In the genomic region with DNA sequence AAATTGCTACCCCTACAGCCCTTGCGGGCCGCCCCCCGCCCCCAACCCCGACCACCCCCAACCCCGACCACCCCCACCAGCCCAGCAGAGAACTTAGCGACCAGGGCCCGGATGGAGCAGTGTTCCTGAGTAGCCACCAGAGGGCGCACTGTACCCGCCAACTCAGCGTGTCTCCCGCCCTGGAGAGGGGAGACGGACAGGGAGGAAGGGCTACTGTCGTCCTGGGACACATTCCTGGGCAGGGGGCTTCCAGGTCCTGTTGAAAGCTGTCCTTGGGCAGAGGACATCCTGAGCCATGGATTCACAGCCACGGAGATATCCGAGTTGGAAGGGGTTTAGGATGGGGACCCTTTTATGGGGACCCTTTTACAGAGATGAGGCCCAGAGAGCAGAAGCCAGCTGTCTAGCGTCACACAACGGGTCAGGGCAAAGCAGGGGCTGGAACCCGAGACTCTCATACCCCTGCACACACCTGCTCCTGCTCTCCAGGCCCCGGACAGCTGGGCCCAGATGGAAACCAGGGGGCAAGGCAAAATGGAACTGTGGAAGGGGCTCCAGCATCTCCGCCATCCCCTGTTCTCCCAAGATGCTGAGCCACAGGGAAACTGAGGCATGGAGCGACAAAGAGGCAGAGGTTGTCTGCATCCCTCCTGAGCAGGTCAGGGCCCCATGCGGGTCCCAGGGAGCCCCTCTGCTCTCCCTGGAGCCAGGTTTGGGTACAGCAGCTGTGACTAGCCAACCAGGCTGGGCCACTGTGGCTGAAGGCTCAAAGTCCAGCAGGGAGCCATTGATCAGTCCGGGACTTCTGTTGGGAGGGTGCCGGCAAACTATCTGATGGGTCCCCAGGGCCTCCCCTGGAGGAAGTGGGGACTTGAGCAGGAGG, we compare ENCODE assay signal across 8 cellular contexts. TPM values are rescaled to one million over a fixed set of nuclear protein-coding genes. Genes with fewer than 3 reads are reported as not detected.
A peak's percentile ranks its signal among the peaks of the same experiment; 100 is the strongest.
DNase-seq lines count a peak whose midpoint lies in the region; ATAC-seq, FAIRE-seq and TF ChIP-seq lines count a peak whose summit lies in the region.

No MANE protein-coding gene starts in this region.

- DNase-seq in A673 (ENCODE audit: low spot score) (peak; percentile 76), GM18507 (ENCODE audit: extremely low spot score, insufficient read length, low read depth) (peak; percentile 75), MG63 (peak; percentile 62), T follicular helper cell (ENCODE audit: low read depth) (peak; percentile 62), left ventricle myocardium inferior (peak; percentile 58), sciatic nerve (ENCODE audit: low spot score) (peak; percentile 87), OCI-M2 (lab: John Stamatoyannopoulos, UW; ENCODE audit: unreplicated experiment) (no peak)
- peak; percentile 78 for DNase-seq in activated naive CD8-positive, alpha-beta T cell treated with anti-CD3 and anti-CD28 coated beads, Interleukin-2, amount 50 U/mL, for 24 hours

- TF ChIP-seq CTCF in A673 (conservative IDR thresholded peaks at IDR 0.05; ENCODE audit: low read depth, low read length) (peak; percentile 64), left ventricle myocardium inferior (IDR thresholded peaks at IDR 0.05; ENCODE audit: borderline replicate concordance) (peak; percentile 75)

- H3K9me3 ChIP-seq in A673 (ENCODE audit: low read depth, low read length, poor library complexity, severe bottlenecking) (no peaks in the 10 kb centered on the region), MG63 (no peaks in the 10 kb centered on the region), left ventricle myocardium inferior (replicated peaks) (no peaks in the 10 kb centered on the region)

- intact Hi-C loops in A673 (cut with micrococcal nuclease; ENCODE audit: unreplicated experiment) (loop anchor here (5.0 kb wide), 1 partner anchor 130 kb away; no protein-coding TSS in a partner anchor), left ventricle myocardium inferior (cut with micrococcal nuclease) (no loop called here), sciatic nerve (cut with DNase I) (loop anchor here (5.0 kb wide), 1 partner anchor 130 kb away; no protein-coding TSS in a partner anchor)

- no peak overlapping the region for H3K4me3 Mint-ChIP-seq in activated naive CD8-positive, alpha-beta T cell treated with anti-CD3 and anti-CD28 coated beads, Interleukin-2, amount 50 U/mL, for 24 hours

- peak; percentile 81 for FAIRE-seq in GM18507 (lab: Jason Lieb, UNC)

- H3K27me3 Mint-ChIP-seq in activated naive CD8-positive, alpha-beta T cell treated with anti-CD3 and anti-CD28 coated beads, Interleukin-2, amount 50 U/mL, for 24 hours, result peaks cover 3% of the 10 kb centered on the region

- no peaks in the 10 kb centered on the region for H3K36me3 ChIP-seq in A673 (ENCODE audit: insufficient read depth, low read length, poor library complexity, severe bottlenecking)
- H3K36me3 ChIP-seq in MG63, result no peaks in the 10 kb centered on the region
- H3K36me3 ChIP-seq in left ventricle myocardium inferior, result no peaks in the 10 kb centered on the region

- no peaks in the 10 kb centered on the region for H3K36me3 Mint-ChIP-seq in activated naive CD8-positive, alpha-beta T cell treated with anti-CD3 and anti-CD28 coated beads, Interleukin-2, amount 50 U/mL, for 24 hours (ENCODE audit: low read depth)

- POLR2A ChIA-PET in A673 (lab: Charles Lee; ENCODE audit: low non-redundant PET), result no interaction called here

- CTCF ChIA-PET in A673 (lab: Charles Lee), result interaction anchor here (0.5 to 2.7 kb wide), 5 partner anchors 63 to 131 kb away, joined by 3 to 27 read pairs (median 6); no protein-coding TSS in a partner anchor

- H3K4me3 ChIP-seq in A673 (ENCODE audit: low read depth, low read length, poor library complexity, severe bottlenecking) (no peak overlapping the region), MG63 (no peak overlapping the region), left ventricle myocardium inferior (no peak overlapping the region)

- no TSS peak for BruUV-seq in A673 (replicated peaks; lab: Mats Ljungman, UMichigan)

- H3K9me3 Mint-ChIP-seq in activated naive CD8-positive, alpha-beta T cell treated with anti-CD3 and anti-CD28 coated beads, Interleukin-2, amount 50 U/mL, for 24 hours, result no peaks in the 10 kb centered on the region

- no peaks in the 10 kb centered on the region for H3K27me3 ChIP-seq in A673 (replicated peaks; ENCODE audit: insufficient read depth, low read depth, low read length, poor library complexity)
- H3K27me3 ChIP-seq in MG63, result no peaks in the 10 kb centered on the region
- peaks cover 12% of the 10 kb centered on the region for H3K27me3 ChIP-seq in left ventricle myocardium inferior (ENCODE audit: low read depth)

- H3K4me1 ChIP-seq in A673 (ENCODE audit: insufficient read depth, low read length, poor library complexity, severe bottlenecking) (peaks cover 23% of the 10 kb centered on the region), left ventricle myocardium inferior (peaks cover 22% of the 10 kb centered on the region)

- peak; percentile 31 for ATAC-seq in activated naive CD8-positive, alpha-beta T cell treated with anti-CD3 and anti-CD28 coated beads, Interleukin-2, amount 50 U/mL, for 24 hours
- peak; percentile 82 for ATAC-seq in sciatic nerve

- no peak overlapping the region for H3K27ac Mint-ChIP-seq in activated naive CD8-positive, alpha-beta T cell treated with anti-CD3 and anti-CD28 coated beads, Interleukin-2, amount 50 U/mL, for 24 hours

- H3K27ac ChIP-seq in A673 (ENCODE audit: low read depth, low read length, poor library complexity, severe bottlenecking), result no peak overlapping the region
- H3K27ac ChIP-seq in left ventricle myocardium inferior (replicated peaks), result no peak overlapping the region

- H3K4me1 Mint-ChIP-seq in activated naive CD8-positive, alpha-beta T cell treated with anti-CD3 and anti-CD28 coated beads, Interleukin-2, amount 50 U/mL, for 24 hours, result peaks cover 24% of the 10 kb centered on the region

RNA-seq across cellular contexts. Expression of a gene that starts 25.0 kb away (rescaled TPM):
- total RNA-seq in A673 (2021) (not detected in 2 replicates), left ventricle myocardium inferior (18.8 TPM), sciatic nerve (65.0 TPM)
- total RNA-seq in MG63 (2014; rRNA removed; shearing (Covaris generic); ENCODE audit: low replicate concordance), result 0.30 TPM in 1 of 2 replicates, not detected in the other

RNA-seq across cellular contexts. Expression of a gene that starts 59.2 kb away (rescaled TPM):
- not detected in 2 replicates for total RNA-seq in A673 (2021)
- total RNA-seq in MG63 (2014; rRNA removed; shearing (Covaris generic); ENCODE audit: low replicate concordance), result not detected in 2 replicates
- not detected for total RNA-seq in left ventricle myocardium inferior
- 0.18 TPM for total RNA-seq in sciatic nerve

Comparison
In these comparisons a context has a peak if more than half of its experiments do, and no peak if none do; other contexts are left out.
1. RNA of a gene that starts 25.0 kb away (total RNA-seq): 65.0 TPM in sciatic nerve (single experiment) and 18.8 TPM in left ventricle myocardium inferior (single experiment); 0.30 TPM in MG63 and not detected in A673; every median in the first group is over 10 times any median in the second.